In genomic region chr10:103111918-103112877, GRCh38 we compare ENCODE assay signal across 10 cellular contexts.
DNase-seq lines count a peak whose midpoint lies in the region; ATAC-seq and TF ChIP-seq lines count a peak whose summit lies in the region.
"Had no signal": no experiment of that assay in that cellular context is flagged by ENCODE, and none has a peak within 500 bp of the region (broad histone marks: within the 10 kb centered on the region; RNA-seq: fewer than 3 reads in every experiment).

No MANE protein-coding gene starts in this region.

- H3K27me3 Mint-ChIP-seq in activated naive CD4-positive, alpha-beta T cell treated with anti-CD3 and anti-CD28 coated beads, Interleukin-2, amount 50 U/mL, for 24 hours: no peaks in the 10 kb centered on the region
- H3K27me3 Mint-ChIP-seq in chondrocyte (ENCODE audit: low read depth): no peaks in the 10 kb centered on the region
- H3K27me3 Mint-ChIP-seq: brain had no signal

- no peaks in the 10 kb centered on the region for H3K9me3 ChIP-seq in tibial artery

- peak; percentile 57 for ATAC-seq in HG02943 (IDR thresholded peaks at IDR 0.05; ENCODE audit: low read depth, unreplicated experiment)

- intact Hi-C loops in tibial artery (cut with DNase I; ENCODE audit: low total_unique reads): no loop called here

- peaks cover 2% of the 10 kb centered on the region for H3K36me3 Mint-ChIP-seq in activated naive CD4-positive, alpha-beta T cell treated with anti-CD3 and anti-CD28 coated beads, Interleukin-2, amount 50 U/mL, for 24 hours
- H3K36me3 Mint-ChIP-seq in chondrocyte (ENCODE audit: low read depth): no peaks in the 10 kb centered on the region

- no peaks in the 10 kb centered on the region for H3K27me3 ChIP-seq in tibial artery

- peaks cover 0 to 11% (median 0%) of the 10 kb centered on the region in 3 donors for H3K36me3 ChIP-seq in tibial artery

- no peak overlapping the region for H3K4me3 Mint-ChIP-seq in activated naive CD4-positive, alpha-beta T cell treated with anti-CD3 and anti-CD28 coated beads, Interleukin-2, amount 50 U/mL, for 24 hours
- no peak overlapping the region for H3K4me3 Mint-ChIP-seq in chondrocyte (ENCODE audit: unreplicated experiment)

- no peak for DNase-seq in activated naive CD4-positive, alpha-beta T cell (lab: John Stamatoyannopoulos, UW)
- DNase-seq in chondrocyte (ENCODE audit: low spot score): no peak
- DNase-seq in tibial artery: no peak
- DNase-seq in GM03348 (ENCODE audit: low spot score): no peak
- DNase-seq in CD1c-positive myeloid dendritic cell (ENCODE audit: extremely low spot score): no peak
- no peak for DNase-seq in T1000 (lab: John Stamatoyannopoulos, UW)
- DNase-seq: stimulated activated CD4-positive, alpha-beta T cell treated with anti-CD3 and anti-CD28 coated beads, Interleukin-2, amount 100 ng/mL, for 48 hours had no signal

- no peak for TF ChIP-seq CTCF in chondrocyte (IDR thresholded peaks at IDR 0.05)
- no peak for TF ChIP-seq CTCF in tibial artery (IDR thresholded peaks at IDR 0.05)

- H3K4me1 ChIP-seq in tibial artery: peaks cover 0 to 92% (median 38%) of the 10 kb centered on the region in 4 donors

- H3K9me3 Mint-ChIP-seq in activated naive CD4-positive, alpha-beta T cell treated with anti-CD3 and anti-CD28 coated beads, Interleukin-2, amount 50 U/mL, for 24 hours: no peaks in the 10 kb centered on the region
- H3K9me3 Mint-ChIP-seq in chondrocyte (ENCODE audit: low read depth): no peaks in the 10 kb centered on the region
- H3K9me3 Mint-ChIP-seq: brain had no signal

- H3K4me3 ChIP-seq in tibial artery: no peak overlapping the region

- H3K4me1 Mint-ChIP-seq in activated naive CD4-positive, alpha-beta T cell treated with anti-CD3 and anti-CD28 coated beads, Interleukin-2, amount 50 U/mL, for 24 hours: peaks cover 16% of the 10 kb centered on the region
- H3K4me1 Mint-ChIP-seq in chondrocyte (ENCODE audit: low read depth): peaks cover 40% of the 10 kb centered on the region

- peak overlapping the region; percentile 76 for H3K27ac Mint-ChIP-seq in activated naive CD4-positive, alpha-beta T cell treated with anti-CD3 and anti-CD28 coated beads, Interleukin-2, amount 50 U/mL, for 24 hours
- peak overlapping the region; percentile 84 for H3K27ac Mint-ChIP-seq in chondrocyte (ENCODE audit: unreplicated experiment)

- H3K27ac ChIP-seq in tibial artery: peak overlapping the region; percentile 70 to 76
